ENCODE assay signal across 22 cellular contexts in genomic region chr6:455835-456234, GRCh38.
"Had no signal": no experiment of that assay in that cellular context is flagged by ENCODE, and none has a peak within 500 bp of the region (broad histone marks: within the 10 kb centered on the region; RNA-seq: fewer than 3 reads in every experiment).

No MANE protein-coding gene starts in this region.

- H3K4me3 Mint-ChIP-seq: nephron; stimulated activated memory B cell treated with anti-CD40 and anti-IgM and Interleukin-4, amounts not matched to agents 10 μg/mL and 1 μg/mL and 100 μg/mL, for 72 hours had no signal

- H3K36me3 Mint-ChIP-seq: stimulated activated memory B cell treated with anti-CD40 and anti-IgM and Interleukin-4, amounts not matched to agents 10 μg/mL and 1 μg/mL and 100 μg/mL, for 72 hours had no signal

- H3K27ac Mint-ChIP-seq: nephron; stimulated activated memory B cell treated with anti-CD40 and anti-IgM and Interleukin-4, amounts not matched to agents 10 μg/mL and 1 μg/mL and 100 μg/mL, for 72 hours had no signal

- H3K4me3 ChIP-seq: heart left ventricle, lung, prostate gland, right lobe of liver, spleen, stomach, thoracic aorta, transverse colon had no signal

- ATAC-seq: esophagus mucosa; heart left ventricle; left colon; left ventricle myocardium superior; right lobe of liver; stimulated activated memory B cell treated with anti-CD40 and anti-IgM and Interleukin-4, amounts not matched to agents 10 μg/mL and 1 μg/mL and 100 μg/mL, for 72 hours had no signal

- DNase-seq: effector memory CD4-positive, alpha-beta T cell; heart left ventricle; hippocampal formation; left colon; left ventricle myocardium superior; mesenchymal stem cell; midbrain; right lobe of liver; spleen; stimulated activated CD4-positive, alpha-beta T cell treated with anti-CD3 and anti-CD28 coated beads, Interleukin-15, amount 100 ng/mL, for 24 hours; stimulated activated CD4-positive, alpha-beta T cell treated with anti-CD3 and anti-CD28 coated beads, Interleukin-1b, Interleukin-23, amount 100 ng/mL, for 48 hours; stimulated activated CD4-positive, alpha-beta T cell treated with anti-CD3 and anti-CD28 coated beads, Interleukin-4, amount 100 ng/mL, for 24 hours; stomach; substantia nigra; transverse colon had no signal

- H3K27me3 Mint-ChIP-seq: stimulated activated memory B cell treated with anti-CD40 and anti-IgM and Interleukin-4, amounts not matched to agents 10 μg/mL and 1 μg/mL and 100 μg/mL, for 72 hours had no signal

- H3K27ac ChIP-seq: heart left ventricle, parathyroid adenoma, prostate gland, right lobe of liver, spleen, stomach, thoracic aorta, transverse colon had no signal
